8 cellular contexts compared by ENCODE assay signal in the genomic region with DNA sequence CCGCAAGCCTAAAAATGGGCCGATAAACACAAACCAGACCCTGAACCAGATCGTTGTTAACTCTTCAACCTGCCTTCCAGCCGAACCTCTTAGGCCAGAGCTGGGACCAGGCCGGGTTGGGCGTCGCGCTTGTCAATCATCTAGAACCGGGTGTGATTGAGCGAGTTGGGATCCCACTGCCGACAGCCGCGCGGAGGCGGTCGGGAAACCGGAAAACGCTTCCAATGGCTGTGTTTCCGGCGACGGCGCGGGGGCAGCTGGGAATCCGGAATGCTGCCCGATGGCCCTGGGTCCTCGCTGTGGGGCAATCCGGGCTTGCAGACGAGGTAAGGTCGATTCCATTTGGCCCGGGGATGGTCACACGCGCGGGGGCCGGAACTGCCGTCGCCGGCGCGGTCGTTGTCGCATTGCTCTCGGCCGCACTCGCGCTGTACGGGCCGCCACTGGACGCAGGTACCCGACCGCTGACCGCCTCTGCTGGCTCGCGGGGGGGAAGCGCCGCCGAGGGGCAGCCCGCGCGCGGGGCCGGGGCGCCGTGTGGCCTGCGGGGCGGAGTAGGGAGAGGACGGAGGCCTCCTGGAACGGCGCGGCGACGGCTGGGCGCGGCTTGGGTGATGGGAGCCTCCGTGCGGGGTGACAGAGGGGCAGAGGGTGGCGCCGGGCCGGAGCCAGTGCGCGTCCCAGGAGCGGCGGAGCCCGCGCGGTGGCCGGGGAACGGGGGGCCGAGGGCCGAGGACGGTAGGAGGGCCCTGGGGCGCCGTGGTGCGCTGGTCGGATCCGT. TPM values are rescaled to one million over a fixed set of nuclear protein-coding genes. Genes with fewer than 3 reads are reported as not detected.
DNase-seq lines count a peak whose midpoint lies in the region; ATAC-seq and TF ChIP-seq lines count a peak whose summit lies in the region.

A gene (plus strand): TSS at position 224 of the 781 bp plus-strand sequence. CDS start 57 bp downstream, at position 281.

- peaks cover 45% of the 10 kb centered on the region for H3K79me2 ChIP-seq in KMS-11 (ENCODE audit: insufficient read depth, low read depth)
- peaks cover 50% of the 10 kb centered on the region for H3K79me2 ChIP-seq in fibroblast of lung (ENCODE audit: control insufficient read depth, insufficient read depth, low read length)

- no peaks in the 10 kb centered on the region for H3K27me3 Mint-ChIP-seq in activated T-helper 17 cell treated with anti-CD3 and anti-CD28 coated beads, Interleukin-2, amount 50 U/mL, for 72 hours
- H3K27me3 Mint-ChIP-seq in naive thymus-derived CD4-positive, alpha-beta T cell, result peaks cover 0 to 5% (median 0%) of the 10 kb centered on the region in 5 donors
- no peaks in the 10 kb centered on the region for H3K27me3 Mint-ChIP-seq in stimulated activated naive B cell treated with anti-CD40 and anti-IgM and Interleukin-4, amounts not matched to agents 10 μg/mL and 1 μg/mL and 100 μg/mL, for 72 hours

- H3K9me3 Mint-ChIP-seq in activated T-helper 17 cell treated with anti-CD3 and anti-CD28 coated beads, Interleukin-2, amount 50 U/mL, for 72 hours, result peaks cover 8% of the 10 kb centered on the region
- peaks cover 0 to 6% (median 0%) of the 10 kb centered on the region in 11 donors for H3K9me3 Mint-ChIP-seq in naive thymus-derived CD4-positive, alpha-beta T cell
- H3K9me3 Mint-ChIP-seq in stimulated activated naive B cell treated with anti-CD40 and anti-IgM and Interleukin-4, amounts not matched to agents 10 μg/mL and 1 μg/mL and 100 μg/mL, for 72 hours, result peaks cover 0 to 9% of the 10 kb centered on the region in 2 donors

- peaks cover 31% of the 10 kb centered on the region for H3K4me1 Mint-ChIP-seq in activated T-helper 17 cell treated with anti-CD3 and anti-CD28 coated beads, Interleukin-2, amount 50 U/mL, for 72 hours
- H3K4me1 Mint-ChIP-seq in naive thymus-derived CD4-positive, alpha-beta T cell, result peaks cover 19 to 47% (median 38%) of the 10 kb centered on the region in 7 donors
- H3K4me1 Mint-ChIP-seq in stimulated activated naive B cell treated with anti-CD40 and anti-IgM and Interleukin-4, amounts not matched to agents 10 μg/mL and 1 μg/mL and 100 μg/mL, for 72 hours, result peaks cover 13 to 22% of the 10 kb centered on the region in 2 donors

- H3K36me3 Mint-ChIP-seq in activated T-helper 17 cell treated with anti-CD3 and anti-CD28 coated beads, Interleukin-2, amount 50 U/mL, for 72 hours (ENCODE audit: low read depth), result peaks cover 12% of the 10 kb centered on the region
- peaks cover 0 to 7% (median 4%) of the 10 kb centered on the region in 5 donors for H3K36me3 Mint-ChIP-seq in naive thymus-derived CD4-positive, alpha-beta T cell
- H3K36me3 Mint-ChIP-seq in stimulated activated naive B cell treated with anti-CD40 and anti-IgM and Interleukin-4, amounts not matched to agents 10 μg/mL and 1 μg/mL and 100 μg/mL, for 72 hours, result peaks cover 5 to 18% of the 10 kb centered on the region in 2 donors

- H3K4me3 ChIP-seq in KMS-11 (IDR thresholded peaks at IDR 0.05; ENCODE audit: insufficient read depth, low read depth, low read length), result peak within 1 kb of the TSS; percentile 37
- peak within 1 kb of the TSS; percentile 68 to 84 (median 79) for H3K4me3 ChIP-seq in fibroblast of lung (replicated peaks in 1 of 4; ENCODE audit: control extremely low read depth in 1 of 4, insufficient read depth in 1 of 4, low read depth in 3 of 4, low read length in 4 of 4)
- peak within 1 kb of the TSS; percentile 71 for H3K4me3 ChIP-seq in naive thymus-derived CD4-positive, alpha-beta T cell (ENCODE audit: low read length)

- peak; percentile 62 for ATAC-seq in GM21737 (IDR thresholded peaks at IDR 0.05; ENCODE audit: unreplicated experiment)
- peak; percentile 75 for ATAC-seq in activated T-helper 17 cell treated with anti-CD3 and anti-CD28 coated beads, Interleukin-2, amount 50 U/mL, for 72 hours (replicated peaks)
- ATAC-seq in naive thymus-derived CD4-positive, alpha-beta T cell, result peak; percentile 86
- ATAC-seq in stimulated activated naive B cell treated with anti-CD40 and anti-IgM and Interleukin-4, amounts not matched to agents 10 μg/mL and 1 μg/mL and 100 μg/mL, for 72 hours (replicated peaks), result peak; percentile 82 to 86

- H3K27ac ChIP-seq in KMS-11, result 0 out of 2 replicates have a peak within 1 kb of the TSS, but pooled peaks have one; percentile 26
- H3K27ac ChIP-seq in fibroblast of lung (ENCODE audit: insufficient read depth, low read length), result peak within 1 kb of the TSS; percentile 93
- peak within 1 kb of the TSS; percentile 75 for H3K27ac ChIP-seq in naive thymus-derived CD4-positive, alpha-beta T cell (ENCODE audit: low read depth, low read length)

- H3K4me1 ChIP-seq in KMS-11 (ENCODE audit: low read depth, poor library complexity, severe bottlenecking), result peaks cover 12% of the 10 kb centered on the region
- H3K4me1 ChIP-seq in fibroblast of lung (ENCODE audit: control insufficient read depth, extremely low read depth, insufficient read depth, low read length), result peaks cover 10% of the 10 kb centered on the region
- peaks cover 9 to 13% of the 10 kb centered on the region in 2 donors for H3K4me1 ChIP-seq in naive thymus-derived CD4-positive, alpha-beta T cell (ENCODE audit: control insufficient read depth in 2 of 2, insufficient read depth in 2 of 2, low read length in 2 of 2)

- H3K27ac Mint-ChIP-seq in activated T-helper 17 cell treated with anti-CD3 and anti-CD28 coated beads, Interleukin-2, amount 50 U/mL, for 72 hours, result peak within 1 kb of the TSS; percentile 94
- peak within 1 kb of the TSS; percentile 85 to 96 (median 93) for H3K27ac Mint-ChIP-seq in naive thymus-derived CD4-positive, alpha-beta T cell
- peak within 1 kb of the TSS; percentile 97 for H3K27ac Mint-ChIP-seq in stimulated activated naive B cell treated with anti-CD40 and anti-IgM and Interleukin-4, amounts not matched to agents 10 μg/mL and 1 μg/mL and 100 μg/mL, for 72 hours

- peak within 1 kb of the TSS; percentile 97 for H3K4me3 Mint-ChIP-seq in activated T-helper 17 cell treated with anti-CD3 and anti-CD28 coated beads, Interleukin-2, amount 50 U/mL, for 72 hours
- peak within 1 kb of the TSS; percentile 86 to 97 (median 95) for H3K4me3 Mint-ChIP-seq in naive thymus-derived CD4-positive, alpha-beta T cell
- peak within 1 kb of the TSS; percentile 87 to 95 for H3K4me3 Mint-ChIP-seq in stimulated activated naive B cell treated with anti-CD40 and anti-IgM and Interleukin-4, amounts not matched to agents 10 μg/mL and 1 μg/mL and 100 μg/mL, for 72 hours

- H3K27me3 ChIP-seq in KMS-11 (ENCODE audit: insufficient read depth, low read depth) (no peaks in the 10 kb centered on the region), fibroblast of lung (ENCODE audit: control insufficient read depth, insufficient read depth, low read length) (no peaks in the 10 kb centered on the region)
- H3K27me3 ChIP-seq in naive thymus-derived CD4-positive, alpha-beta T cell (ENCODE audit: control insufficient read depth in 2 of 2, insufficient read depth in 2 of 2, low read length in 2 of 2), result no peaks in the 10 kb centered on the region

- CTCF ChIA-PET in naive thymus-derived CD4-positive, alpha-beta T cell (lab: Charles Lee), result no interaction called here

- TF ChIP-seq CTCF in KMS-11 (conservative IDR thresholded peaks at IDR 0.05; ENCODE audit: low read depth, low read length), result no peak
- TF ChIP-seq CTCF in fibroblast of lung (conservative IDR thresholded peaks at IDR 0.05 in 1 of 2, IDR thresholded peaks at IDR 0.05 in 1 of 2; ENCODE audit: low read depth in 1 of 2, low read length in 2 of 2), result no peak

- POLR2A ChIA-PET in naive thymus-derived CD4-positive, alpha-beta T cell (lab: Charles Lee), result interaction anchor here (1.1 to 1.9 kb wide), 4 partner anchors 54 to 99 kb away, joined by 3 to 24 read pairs (median 4); a partner anchor contains a TSS

- H3K9ac ChIP-seq in KMS-11 (peak within 1 kb of the TSS; percentile 61; the same call in 1 of the 2 replicates), fibroblast of lung (ENCODE audit: insufficient read depth, low read length) (peak within 1 kb of the TSS; percentile 95)

- no peaks in the 10 kb centered on the region for H3K36me3 ChIP-seq in KMS-11 (ENCODE audit: insufficient read depth)
- H3K36me3 ChIP-seq in fibroblast of lung (ENCODE audit: control insufficient read depth, insufficient read depth, low read length), result no peaks in the 10 kb centered on the region
- peaks cover 0 to 3% (median 0%) of the 10 kb centered on the region in 3 experiments for H3K36me3 ChIP-seq in naive thymus-derived CD4-positive, alpha-beta T cell (ENCODE audit: control insufficient read depth in 2 of 3, insufficient read depth in 3 of 3, low read length in 3 of 3)

- peak within 1 kb of the TSS; percentile 76 for H2AFZ ChIP-seq in KMS-11 (ENCODE audit: low read depth)
- peak within 1 kb of the TSS; percentile 93 for H2AFZ ChIP-seq in fibroblast of lung (ENCODE audit: low read length)

- H3K9me3 ChIP-seq in fibroblast of lung (ENCODE audit: control insufficient read depth, insufficient read depth, low read depth, low read length), result no peaks in the 10 kb centered on the region
- H3K9me3 ChIP-seq in naive thymus-derived CD4-positive, alpha-beta T cell (ENCODE audit: control insufficient read depth in 2 of 3, low read length in 3 of 3), result no peaks in the 10 kb centered on the region

- H3K4me2 ChIP-seq in KMS-11 (peak within 1 kb of the TSS; percentile 76), fibroblast of lung (ENCODE audit: extremely low read depth, insufficient read depth, low read length) (peak within 1 kb of the TSS; percentile 79)

- H4K20me1 ChIP-seq in KMS-11 (ENCODE audit: insufficient read depth) (no peaks in the 10 kb centered on the region), fibroblast of lung (ENCODE audit: control insufficient read depth, extremely low read depth, insufficient read depth, low read length) (peaks cover 2% of the 10 kb centered on the region)

- DNase-seq in DMS79 treated with DMSO at 0.1 percent for 48 hours (lab: John Stamatoyannopoulos, UW) (peak; percentile 98), RKO (ENCODE audit: low spot score) (peak; percentile 95), fibroblast of lung (ENCODE audit: low read depth in 2 of 2) (peak; percentile 94 to 96)
- peak; percentile 44 to 80 (median 76) for DNase-seq in naive thymus-derived CD4-positive, alpha-beta T cell
- DNase-seq in stimulated activated naive B cell treated with anti-CD40 and anti-IgM and Interleukin-4, amounts not matched to agents 10 μg/mL and 1 μg/mL and 100 μg/mL, for 72 hours, result peak; percentile 81

- intact Hi-C loops in naive thymus-derived CD4-positive, alpha-beta T cell (cut with micrococcal nuclease), result loop anchor here (1.0 to 10.0 kb wide), 11 partner anchors 14 to 569 kb away; a partner anchor contains a TSS

RNA-seq across cellular contexts. Expression of the gene that starts here (rescaled TPM):
- total RNA-seq in activated T-helper 17 cell treated with anti-CD3 and anti-CD28 coated beads, Interleukin-2, amount 50 U/mL, for 72 hours, result 10 to 100 TPM; 22.7 to 23.8 TPM
- 22.3 and 34.0 TPM in 2 replicates for total RNA-seq in fibroblast of lung
- 22.4 and 22.8 TPM in 2 replicates for polyA plus RNA-seq in fibroblast of lung
- polyA plus RNA-seq in fibroblast of lung (2012), result 19.8 and 20.7 TPM in 2 replicates
- polyA minus RNA-seq in fibroblast of lung (ENCODE audit: low replicate concordance), result 14.5 and 23.8 TPM in 2 replicates
- total RNA-seq in naive thymus-derived CD4-positive, alpha-beta T cell, result 10 to 100 TPM; 17.2 to 34.1 (median 25.9) TPM
- 10 to 100 TPM; 18.8 to 35.4 TPM for polyA plus RNA-seq in naive thymus-derived CD4-positive, alpha-beta T cell

Comparison
In these comparisons a context has a peak if more than half of its experiments do, and no peak if none do; other contexts are left out.
1. Peak in every context shown above with its lines: DNase-seq, ATAC-seq, H3K4me3 ChIP-seq and H3K27ac ChIP-seq.
2. H3K27ac ChIP-seq: peak in every context shown above with its lines; median percentile 93 in fibroblast of lung; 75 in naive thymus-derived CD4-positive, alpha-beta T cell; 26 in KMS-11.